ENCODE assay signal across 8 cellular contexts in the genomic region with DNA sequence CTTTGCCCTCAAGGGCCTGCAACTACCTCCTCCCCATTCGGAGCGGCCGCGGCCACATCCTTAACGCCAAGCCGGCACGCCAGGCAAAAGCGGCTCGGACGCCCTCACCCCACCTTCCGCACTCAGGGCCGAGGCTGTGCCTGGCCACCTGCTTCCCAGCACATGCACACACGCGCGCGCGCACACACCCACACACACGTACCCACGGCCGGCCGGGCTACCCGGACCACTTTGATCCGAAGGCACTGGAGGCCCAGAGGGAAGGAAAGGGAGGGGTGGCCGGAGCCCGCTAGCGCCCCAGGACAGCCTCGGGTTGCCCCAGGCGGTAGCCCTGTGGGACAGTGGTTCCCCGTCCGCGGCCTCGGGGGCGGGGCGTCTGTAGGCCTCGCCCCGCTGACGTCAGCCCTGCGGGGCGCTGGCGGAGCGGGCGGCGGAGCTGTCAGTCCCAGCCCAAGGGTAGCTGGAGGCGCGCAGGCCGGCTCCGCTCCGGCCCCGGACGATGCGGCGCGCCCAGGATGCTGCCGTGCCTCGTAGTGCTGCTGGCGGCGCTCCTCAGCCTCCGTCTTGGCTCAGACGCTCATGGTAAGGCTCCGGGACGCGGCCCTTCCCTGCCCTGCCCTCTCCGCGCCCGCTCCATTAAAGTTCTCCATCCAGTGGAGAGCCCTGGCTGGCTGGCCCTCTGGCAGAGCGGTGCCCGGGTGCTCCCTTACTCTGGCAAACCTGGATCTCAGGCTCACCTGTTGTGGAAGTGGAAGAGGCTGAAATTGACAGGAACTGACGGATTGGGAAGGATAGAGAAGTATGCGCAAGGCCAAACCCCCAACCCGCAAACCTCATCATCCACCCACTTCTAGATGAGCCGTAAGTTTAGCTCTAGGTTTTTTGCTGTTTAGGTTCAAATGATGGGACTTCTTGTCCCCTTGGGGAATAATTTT. TPM values are rescaled to one million over a fixed set of nuclear protein-coding genes. Genes with fewer than 3 reads are reported as not detected.
A peak's percentile ranks its signal among the peaks of the same experiment; 100 is the strongest.
DNase-seq lines count a peak whose midpoint lies in the region; ATAC-seq lines count a peak whose summit lies in the region.

IL10RA (plus strand) TSS at position 442 of the 935 bp plus-strand sequence; CDS start at position 516, 74 bp downstream.

- H2AFZ ChIP-seq in mesenchymal stem cell (ENCODE audit: low read depth, low read length): peak within 1 kb of the TSS; percentile 98

- H3K36me3 ChIP-seq in ectodermal cell (ENCODE audit: control insufficient read depth, insufficient read depth, low read length): no peaks in the 10 kb centered on the region
- H3K36me3 ChIP-seq in mesenchymal stem cell (ENCODE audit: control insufficient read depth in 1 of 2, insufficient read depth in 2 of 2, low read depth in 1 of 2, low read length in 2 of 2): no peaks in the 10 kb centered on the region

- peak within 1 kb of the TSS; percentile 88 for H3K4me2 ChIP-seq in mesenchymal stem cell (ENCODE audit: low read length, poor library complexity, severe bottlenecking)

- H3K4me3 ChIP-seq in ectodermal cell (ENCODE audit: insufficient read depth, low read depth, low read length) (peak within 1 kb of the TSS; percentile 43), mesenchymal stem cell (ENCODE audit: insufficient read depth in 1 of 2, low read depth in 1 of 2, low read length in 2 of 2) (peak within 1 kb of the TSS; percentile 61 to 72)

- H4K91ac ChIP-seq in mesenchymal stem cell (ENCODE audit: low read length): no peak within 1 kb of the TSS

- peaks cover 50% of the 10 kb centered on the region for H3K27me3 ChIP-seq in ectodermal cell (ENCODE audit: control insufficient read depth, insufficient read depth, low read length, poor library complexity, severe bottlenecking)
- peaks cover 48 to 64% of the 10 kb centered on the region in 2 experiments for H3K27me3 ChIP-seq in mesenchymal stem cell (ENCODE audit: control insufficient read depth in 1 of 2, insufficient read depth in 1 of 2, low read length in 2 of 2)

- no peak within 1 kb of the TSS for H2BK12ac ChIP-seq in mesenchymal stem cell (ENCODE audit: low read length in 2 of 2)

- peak; percentile 44 to 70 for DNase-seq in NCI-H524 (lab: John Stamatoyannopoulos, UW)
- DNase-seq in NCI-H524 treated with DMSO at 0.1 percent for 48 hours (lab: John Stamatoyannopoulos, UW): no peak
- peak; percentile 28 to 56 for DNase-seq in NCI-H1930 (lab: John Stamatoyannopoulos, UW)
- peak; percentile 61 to 67 for DNase-seq in activated CD4-positive, alpha-beta T cell treated with anti-CD3 and anti-CD28 coated beads, Interleukin-2, amount 50 U/mL, for 24 hours (ENCODE audit: low read depth in 1 of 2, low spot score in 1 of 2)
- peak; percentile 72 for DNase-seq in mesenchymal stem cell
- DNase-seq in stimulated activated CD8-positive, alpha-beta memory T cell treated with anti-CD3 and anti-CD28 coated beads, Interleukin-12 subunit alpha, Interleukin-12 subunit beta, amount 100 ng/mL, for 24 hours (ENCODE audit: extremely low read depth): peak; percentile 58

- H2BK5ac ChIP-seq in mesenchymal stem cell (ENCODE audit: low read depth, low read length, poor library complexity, severe bottlenecking): no peak within 1 kb of the TSS

- H3K4me1 ChIP-seq in ectodermal cell (ENCODE audit: control insufficient read depth, insufficient read depth, low read length): peaks cover 3% of the 10 kb centered on the region
- peaks cover 10% of the 10 kb centered on the region for H3K4me1 ChIP-seq in mesenchymal stem cell (ENCODE audit: control insufficient read depth, insufficient read depth, low read depth, low read length)

- 5% methylated on average over 70 to 71 of the region's 71 CpGs for WGBS in ectodermal cell, 2 experiments
- WGBS in mesenchymal stem cell: 9% methylated on average over 25 of the region's 71 CpGs

- no peak within 1 kb of the TSS for H3K27ac ChIP-seq in ectodermal cell (ENCODE audit: insufficient read depth, low read depth, low read length, poor library complexity, severe bottlenecking)
- no peak within 1 kb of the TSS for H3K27ac ChIP-seq in mesenchymal stem cell (ENCODE audit: low read length, poor library complexity, severe bottlenecking)

- no peak within 1 kb of the TSS for H3K4ac ChIP-seq in mesenchymal stem cell (ENCODE audit: low read depth in 1 of 2, low read length in 2 of 2)

- peak within 1 kb of the TSS; percentile 5 for H4K8ac ChIP-seq in mesenchymal stem cell (ENCODE audit: low read length)

- H3K18ac ChIP-seq in mesenchymal stem cell (ENCODE audit: low read depth in 1 of 2, low read length in 2 of 2): peak within 1 kb of the TSS in 1 of 2 experiments; percentile 68

- H3K14ac ChIP-seq in mesenchymal stem cell (ENCODE audit: low read length in 2 of 2): peak within 1 kb of the TSS in 1 of 2 experiments; percentile 92

- no peak within 1 kb of the TSS for H2AK5ac ChIP-seq in mesenchymal stem cell (ENCODE audit: low read length, severe bottlenecking)

- peak within 1 kb of the TSS; percentile 30 for H2BK15ac ChIP-seq in mesenchymal stem cell (ENCODE audit: low read depth, poor library complexity, severe bottlenecking)

- H3K9me3 ChIP-seq in ectodermal cell (ENCODE audit: control insufficient read depth, low read length): no peaks in the 10 kb centered on the region
- H3K9me3 ChIP-seq in mesenchymal stem cell (ENCODE audit: control insufficient read depth, low read length): no peaks in the 10 kb centered on the region

- ATAC-seq in HG02759 (IDR thresholded peaks at IDR 0.05; ENCODE audit: unreplicated experiment): peak; percentile 94

- peak within 1 kb of the TSS; percentile 56 for H3K9ac ChIP-seq in mesenchymal stem cell (ENCODE audit: low read length)

- H3K23ac ChIP-seq in mesenchymal stem cell (ENCODE audit: low read length in 2 of 2): no peak within 1 kb of the TSS

- H3K79me1 ChIP-seq in mesenchymal stem cell (replicated peaks; ENCODE audit: low read length, poor library complexity, severe bottlenecking): no peaks in the 10 kb centered on the region

- no peak within 1 kb of the TSS for H2BK120ac ChIP-seq in mesenchymal stem cell (ENCODE audit: low read depth, low read length)

RNA-seq across cellular contexts. Expression of gene IL10RA, which starts in this region (rescaled TPM):
- polyA plus RNA-seq in ectodermal cell (2013, experiment 1 of 4): not detected
- 0.04 TPM for polyA plus RNA-seq in ectodermal cell (2013, experiment 2 of 4)
- 0.21 TPM for polyA plus RNA-seq in ectodermal cell (2013, experiment 3 of 4)
- not detected for polyA plus RNA-seq in ectodermal cell (2013, experiment 4 of 4)
- polyA plus RNA-seq in mesenchymal stem cell (2013, experiment 1 of 2): 0.07 TPM
- polyA plus RNA-seq in mesenchymal stem cell (2013, experiment 2 of 2): 0.08 TPM
